8 cellular contexts compared by ENCODE assay signal in the genomic region with DNA sequence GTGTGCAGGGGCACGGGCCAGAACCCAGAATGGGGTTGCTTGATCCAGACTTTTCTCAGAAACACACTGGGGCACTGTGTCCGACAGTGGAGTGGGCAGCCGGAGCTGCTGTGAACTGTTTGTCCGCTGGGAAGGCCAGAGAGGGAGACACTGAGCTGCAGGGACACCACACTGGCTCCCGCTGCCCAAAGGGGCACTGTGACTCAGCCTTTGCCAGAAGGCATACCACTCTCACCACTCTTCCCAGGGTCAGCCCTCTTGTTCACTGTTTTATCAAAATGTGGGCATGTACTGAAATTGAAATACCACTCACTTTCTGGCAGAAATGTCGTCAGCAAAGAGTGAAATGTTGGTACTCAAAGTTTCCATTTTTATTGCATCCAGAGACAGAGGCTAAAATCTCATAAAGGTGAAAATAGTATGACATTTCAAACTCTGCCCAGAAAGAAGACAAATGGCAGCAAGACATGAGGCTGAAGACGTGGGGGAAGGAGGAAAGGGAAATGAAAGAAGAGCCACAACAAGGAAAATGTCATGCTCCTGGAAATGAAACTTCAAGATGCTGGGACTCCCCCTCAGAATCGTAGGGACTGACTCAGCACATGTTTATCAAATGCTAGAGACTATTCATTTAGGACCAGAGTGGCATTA. TPM values are rescaled to one million over a fixed set of nuclear protein-coding genes. Genes with fewer than 3 reads are reported as not detected.
DNase-seq lines count a peak whose midpoint lies in the region; ATAC-seq lines count a peak whose summit lies in the region.

No MANE protein-coding gene starts in this region.

- ATAC-seq in GM18511 (IDR thresholded peaks at IDR 0.05; ENCODE audit: unreplicated experiment) (peak; percentile 56), HG03520 (IDR thresholded peaks at IDR 0.05; ENCODE audit: unreplicated experiment) (peak; percentile 54), HG03159 (IDR thresholded peaks at IDR 0.05; ENCODE audit: unreplicated experiment) (no peak)

- peak; percentile 81 for DNase-seq in activated CD8-positive, alpha-beta memory T cell treated with anti-CD3 and anti-CD28 coated beads for 24 hours
- DNase-seq in stimulated activated CD4-positive, alpha-beta T cell treated with anti-CD3 and anti-CD28 coated beads, Interleukin-1b, Interleukin-23, amount 100 ng/mL, for 48 hours, result peak; percentile 67
- no peak for DNase-seq in HT-29 (ENCODE audit: low spot score)
- DNase-seq in medulla oblongata (ENCODE audit: extremely low spot score), result no peak
- no peak for DNase-seq in T-helper 9 cell

RNA-seq across cellular contexts. Expression of gene IL7R, which starts 4.5 kb away (rescaled TPM):
- total RNA-seq in HT-29 (2014; rRNA removed; shearing (Covaris generic)), result not detected in 2 replicates

Comparison
In these comparisons a context has a peak if more than half of its experiments do, and no peak if none do; other contexts are left out.
1. DNase-seq: peak in activated CD8-positive, alpha-beta memory T cell treated with anti-CD3 and anti-CD28 coated beads for 24 hours (single experiment) and stimulated activated CD4-positive, alpha-beta T cell treated with anti-CD3 and anti-CD28 coated beads, Interleukin-1b, Interleukin-23, amount 100 ng/mL, for 48 hours (single experiment); none in HT-29 (single experiment), medulla oblongata (single experiment) and T-helper 9 cell (single experiment).